Comparison of ENCODE assay signal across 15 cellular contexts in genomic region chr16:73214825-73215481, GRCh38.
DNase-seq lines count a peak whose midpoint lies in the region; ATAC-seq and TF ChIP-seq lines count a peak whose summit lies in the region.
"Had no signal": no experiment of that assay in that cellular context is flagged by ENCODE, and none has a peak within 500 bp of the region (broad histone marks: within the 10 kb centered on the region; RNA-seq: fewer than 3 reads in every experiment).

No MANE protein-coding gene starts in this region.

- H3K18ac ChIP-seq in H9 (ENCODE audit: insufficient read length, low read depth, low read length), result no peak overlapping the region

- H2BK12ac ChIP-seq in H9 (ENCODE audit: insufficient read length, low read depth, low read length), result no peak overlapping the region

- DNase-seq in H9, result no peak
- DNase-seq in WTC11 (ENCODE audit: low spot score), result no peak
- DNase-seq in left cardiac atrium, result no peak
- DNase-seq in H7, result no peak
- no peak for DNase-seq in GM13977 (ENCODE audit: low spot score)
- DNase-seq in NOMO-1 treated with DMSO at 0.1 percent for 48 hours (lab: John Stamatoyannopoulos, UW; ENCODE audit: unreplicated experiment), result no peak
- DNase-seq in MM.1S, result no peak
- DNase-seq: caudate nucleus, foreskin melanocyte, Kasumi-1, kidney glomerular epithelial cell, NCI-H345, nephron progenitor cell had no signal

- H3K23ac ChIP-seq in H9 (ENCODE audit: insufficient read length, low read depth, low read length), result no peak overlapping the region

- H2AFZ ChIP-seq in H9 (ENCODE audit: low read length) (no peak overlapping the region), MM.1S (ENCODE audit: low read length) (no peak overlapping the region)

- no peaks in the 10 kb centered on the region for H3K23me2 ChIP-seq in H9 (ENCODE audit: insufficient read length, low read depth, low read length, poor library complexity, severe bottlenecking)

- in situ Hi-C loops in GM13977 (cut with MboI; ENCODE audit: low pct_unique_long_range_greater_than_20kb, low sequenced_read_pairs, unreplicated experiment), result no loop called here

- no peak overlapping the region for H2BK15ac ChIP-seq in H9 (ENCODE audit: low read depth, low read length)

- no peak overlapping the region for H3K4me3 ChIP-seq in subcutaneous abdominal adipose tissue (ENCODE audit: low read depth in 1 of 5, low read length in 5 of 5)
- H3K4me3 ChIP-seq in H7 (ENCODE audit: insufficient read depth, low read depth, low read length), result no peak overlapping the region
- H3K4me3 ChIP-seq in MM.1S (ENCODE audit: low read length), result no peak overlapping the region

- no peak overlapping the region for H4K91ac ChIP-seq in H9 (ENCODE audit: insufficient read length, low read depth, low read length)

- H2BK5ac ChIP-seq in H9 (ENCODE audit: insufficient read length, low read length), result no peak overlapping the region

- H3K27me3 Mint-ChIP-seq in H9 (ENCODE audit: low read depth) (no peaks in the 10 kb centered on the region), WTC11 (ENCODE audit: low read depth) (peaks cover 11% of the 10 kb centered on the region)

- peaks cover 10% of the 10 kb centered on the region for H3K9me3 ChIP-seq in H9 (ENCODE audit: control insufficient read depth, low read depth, low read length)
- peaks cover 0 to 6% (median 3%) of the 10 kb centered on the region in 5 donors for H3K9me3 ChIP-seq in subcutaneous abdominal adipose tissue (ENCODE audit: control insufficient read depth in 5 of 5, low read length in 5 of 5)
- H3K9me3 ChIP-seq in MM.1S (replicated peaks; ENCODE audit: insufficient read depth, low read length), result no peaks in the 10 kb centered on the region

- ATAC-seq in WTC11, result peak; percentile 47; the same call in 1 of the 2 replicates
- ATAC-seq in left cardiac atrium, result peak; percentile 21 to 73
- ATAC-seq: stimulated activated effector memory CD8-positive, alpha-beta T cell treated with anti-CD3 and anti-CD28 coated beads, Interleukin-12 subunit alpha, Interleukin-12 subunit beta, amount 100 ng/mL, for 72 hours had no signal

- POLR2A ChIA-PET in WTC11 (lab: Charles Lee), result interaction anchor here (0.6 to 0.7 kb wide), 3 partner anchors 25 to 1589 kb away, joined by 3 to 5 read pairs (median 4); no protein-coding TSS in a partner anchor

- no peak overlapping the region for H2BK20ac ChIP-seq in H9 (ENCODE audit: low read depth, low read length, poor library complexity, severe bottlenecking)

- H3K27ac Mint-ChIP-seq in H9, result 0 out of 7 replicates have a peak overlapping the region, but pooled peaks of 1 of the 3 experiments have one; percentile 16
- no peak overlapping the region; the same call in 1 of the 2 replicates for H3K27ac Mint-ChIP-seq in WTC11
- H3K27ac Mint-ChIP-seq: nephron progenitor cell; stimulated activated effector memory CD8-positive, alpha-beta T cell treated with anti-CD3 and anti-CD28 coated beads, Interleukin-12 subunit alpha, Interleukin-12 subunit beta, amount 100 ng/mL, for 72 hours had no signal

- H3K27me3 ChIP-seq in H9 (ENCODE audit: insufficient read depth, low read length) (no peaks in the 10 kb centered on the region), subcutaneous abdominal adipose tissue (ENCODE audit: control insufficient read depth in 5 of 5, insufficient read depth in 4 of 5, low read length in 5 of 5) (no peaks in the 10 kb centered on the region), H7 (ENCODE audit: control insufficient read depth, insufficient read depth, low read length) (no peaks in the 10 kb centered on the region), MM.1S (replicated peaks; ENCODE audit: insufficient read depth, low read length) (no peaks in the 10 kb centered on the region)

- H4K5ac ChIP-seq in H9 (ENCODE audit: insufficient read length, low read depth, low read length), result no peak overlapping the region

- H3T11ph ChIP-seq in H9 (ENCODE audit: low read length), result no peak overlapping the region

- H3K9me3 Mint-ChIP-seq in H9, result peaks cover 9 to 11% of the 10 kb centered on the region in 2 experiments; a peak in 4 of 5 replicates
- H3K9me3 Mint-ChIP-seq in WTC11, result peaks cover 20% of the 10 kb centered on the region

- H3K9ac ChIP-seq in H9 (ENCODE audit: extremely low read depth, insufficient read length, low read length) (no peak overlapping the region), subcutaneous abdominal adipose tissue (ENCODE audit: low read length in 5 of 5) (no peak overlapping the region), MM.1S (ENCODE audit: low read length) (no peak overlapping the region)

- H3K79me2 ChIP-seq in H9 (ENCODE audit: insufficient read depth, low read length) (no peaks in the 10 kb centered on the region), MM.1S (ENCODE audit: low read length) (no peaks in the 10 kb centered on the region)

- no peaks in the 10 kb centered on the region for H3K9me2 ChIP-seq in MM.1S (replicated peaks; ENCODE audit: insufficient read depth, low read length)

- no peaks in the 10 kb centered on the region for H3K79me1 ChIP-seq in H9 (ENCODE audit: insufficient read depth, low read depth, low read length, poor library complexity, severe bottlenecking)

- peaks cover 5% of the 10 kb centered on the region; the same call in 1 of the 2 replicates for H3K4me1 ChIP-seq in H9 (ENCODE audit: insufficient read depth, low read length)
- peaks cover 0 to 31% (median 22%) of the 10 kb centered on the region in 5 donors for H3K4me1 ChIP-seq in subcutaneous abdominal adipose tissue (ENCODE audit: control insufficient read depth in 5 of 5, insufficient read depth in 5 of 5, low read length in 5 of 5)
- H3K4me1 ChIP-seq in MM.1S (ENCODE audit: low read length), result no peaks in the 10 kb centered on the region

- H4K20me1 ChIP-seq in H9 (ENCODE audit: control insufficient read depth, insufficient read depth, insufficient read length) (no peaks in the 10 kb centered on the region), MM.1S (ENCODE audit: insufficient read depth, low read length) (no peaks in the 10 kb centered on the region)

- intact Hi-C loops in left cardiac atrium (cut with DNase I), result no loop called here

- H3F3A ChIP-seq in MM.1S (ENCODE audit: insufficient read depth, low read length), result no peaks in the 10 kb centered on the region

- peaks cover 3 to 12% (median 6%) of the 10 kb centered on the region in 3 experiments; a peak in 5 of 7 replicates for H3K36me3 Mint-ChIP-seq in H9 (ENCODE audit: insufficient read depth in 1 of 3, low read depth in 3 of 3)
- H3K36me3 Mint-ChIP-seq in WTC11, result peaks cover 13% of the 10 kb centered on the region
- H3K36me3 Mint-ChIP-seq: stimulated activated effector memory CD8-positive, alpha-beta T cell treated with anti-CD3 and anti-CD28 coated beads, Interleukin-12 subunit alpha, Interleukin-12 subunit beta, amount 100 ng/mL, for 72 hours had no signal

- H3K4ac ChIP-seq in H9 (ENCODE audit: low read depth, low read length), result no peak overlapping the region

- H2AK5ac ChIP-seq in H9 (ENCODE audit: insufficient read length, low read length), result no peak overlapping the region

- H3K14ac ChIP-seq in H9 (ENCODE audit: insufficient read depth, low read length), result no peak overlapping the region

- CTCF ChIA-PET in WTC11 (lab: Charles Lee), result interaction anchor here (0.6 to 1.8 kb wide), 7 partner anchors 113 to 680 kb away, joined by 3 to 9 read pairs (median 3); no protein-coding TSS in a partner anchor

- no peak overlapping the region for H3K56ac ChIP-seq in H9 (ENCODE audit: insufficient read length, low read depth, low read length)

- TF ChIP-seq CTCF in H9 (conservative IDR thresholded peaks at IDR 0.05) (no peak), WTC11 (IDR thresholded peaks at IDR 0.05) (no peak), GM13977 (IDR thresholded peaks at IDR 0.05; ENCODE audit: extremely low read depth, insufficient read depth, missing control alignments) (no peak), MM.1S (IDR thresholded peaks at IDR 0.05; ENCODE audit: low read length) (no peak)

- H3K27ac ChIP-seq in H9 (ENCODE audit: insufficient read length, low read depth, low read length) (no peak overlapping the region), subcutaneous abdominal adipose tissue (ENCODE audit: low read depth, low read length) (peak overlapping the region; percentile 24), MM.1S (ENCODE audit: low read length) (no peak overlapping the region)

- H3K4me1 Mint-ChIP-seq in H9 (peaks cover 33 to 35% of the 10 kb centered on the region in 2 experiments), WTC11 (peaks cover 33% of the 10 kb centered on the region)
- H3K4me1 Mint-ChIP-seq: stimulated activated effector memory CD8-positive, alpha-beta T cell treated with anti-CD3 and anti-CD28 coated beads, Interleukin-12 subunit alpha, Interleukin-12 subunit beta, amount 100 ng/mL, for 72 hours had no signal

- H3K36me3 ChIP-seq in subcutaneous abdominal adipose tissue (ENCODE audit: control insufficient read depth in 5 of 5, insufficient read depth in 5 of 5, low read length in 5 of 5), result no peaks in the 10 kb centered on the region
- H3K36me3 ChIP-seq in H7 (replicated peaks; ENCODE audit: control insufficient read depth, insufficient read depth, low read length), result no peaks in the 10 kb centered on the region
- no peaks in the 10 kb centered on the region for H3K36me3 ChIP-seq in MM.1S (replicated peaks; ENCODE audit: insufficient read depth, low read length)

- H3K4me3 Mint-ChIP-seq in H9 (no peak overlapping the region), WTC11 (no peak overlapping the region)
- H3K4me3 Mint-ChIP-seq: nephron progenitor cell; stimulated activated effector memory CD8-positive, alpha-beta T cell treated with anti-CD3 and anti-CD28 coated beads, Interleukin-12 subunit alpha, Interleukin-12 subunit beta, amount 100 ng/mL, for 72 hours had no signal

- no peak overlapping the region for H2BK120ac ChIP-seq in H9 (ENCODE audit: low read depth, low read length, poor library complexity, severe bottlenecking)

- no CpG with 5 or more reads among the region's 2 CpGs for WGBS in H9 (ENCODE audit: extremely low coverage, insufficient read length, low lambda C conversion rate)

- H3K4me2 ChIP-seq in H9 (ENCODE audit: insufficient read depth, insufficient read length, low read length) (peak overlapping the region; percentile 11), MM.1S (ENCODE audit: low read depth, low read length) (no peak overlapping the region)

- H4K8ac ChIP-seq in H9 (replicated peaks; ENCODE audit: insufficient read length, low read depth, low read length), result no peak overlapping the region

TF ChIP-seq in WTC11, 78 proteins besides CTCF, POLR2A, EP300 and RAD21 (continues in another document):
- TF ChIP-seq CREB1 (CRISPR knock-in tag; IDR thresholded peaks at IDR 0.05) (no peak), EMX1 (CRISPR knock-in tag; IDR thresholded peaks at IDR 0.05) (0 out of 2 replicates have a peak, but pooled peaks have one; percentile 58), IRF1 (CRISPR knock-in tag; IDR thresholded peaks at IDR 0.05) (no peak)
